ENCODE assay signal across 17 cellular contexts in the genomic region with DNA sequence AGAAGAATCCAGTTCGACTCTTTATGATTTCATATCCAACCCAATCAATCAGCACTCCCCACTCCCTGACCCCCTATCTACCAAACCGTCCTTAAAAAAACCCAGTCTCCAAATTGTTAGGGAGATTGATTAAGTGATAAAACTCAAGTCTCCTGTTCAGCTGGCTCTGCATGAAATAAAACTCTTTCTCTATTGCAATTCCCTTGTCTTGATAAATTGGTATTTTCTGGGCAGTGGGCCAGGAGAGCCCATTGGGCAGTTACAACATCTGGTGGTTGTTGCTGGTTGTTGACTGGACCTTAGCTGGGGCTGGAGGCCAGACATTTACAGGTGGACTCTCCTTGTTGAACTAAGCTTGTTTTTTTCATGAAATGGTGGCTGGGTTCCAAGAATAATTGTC.
"Had no signal": no experiment of that assay in that cellular context is flagged by ENCODE, and none has a peak within 500 bp of the region (broad histone marks: within the 10 kb centered on the region; RNA-seq: fewer than 3 reads in every experiment).

No MANE protein-coding gene starts in this region.

- H3K9me3 ChIP-seq: pancreas had no signal

- H3K27ac ChIP-seq: heart left ventricle, pancreas had no signal

- ATAC-seq: heart left ventricle; left colon; left ventricle myocardium superior; natural killer cell treated with Interleukin-12 subunit alpha and Interleukin-12 subunit beta and Interleukin-15 and Interleukin-18, amount 100 ng/mL, for 72 hours; pancreas; right cardiac atrium had no signal

- DNase-seq: dermis blood vessel endothelial cell; foreskin melanocyte; heart left ventricle; hippocampal formation; left colon; left ventricle myocardium superior; mesenchymal stem cell; midbrain; occipital lobe; pancreas; right cardiac atrium; small intestine; stimulated activated CD4-positive, alpha-beta T cell treated with anti-CD3 and anti-CD28 coated beads, Interleukin-12 subunit alpha, Interleukin-12 subunit beta, amount 100 ng/mL, for 4 hours; stimulated activated naive CD4-positive, alpha-beta T cell treated with Interleukin-2 at 50 U/mL for 16 hours; trophoblast cell had no signal

- H3K36me3 ChIP-seq: heart left ventricle, pancreas had no signal

- H3K4me3 ChIP-seq: heart left ventricle, lung, pancreas had no signal

- H3K4me1 ChIP-seq: heart left ventricle, pancreas had no signal
